Comparison of ENCODE assay signal across 8 cellular contexts in genomic region chr16:88747588-88748301, GRCh38. TPM values are rescaled to one million over a fixed set of nuclear protein-coding genes. Genes with fewer than 3 reads are reported as not detected.
DNase-seq lines count a peak whose midpoint lies in the region; ATAC-seq and TF ChIP-seq lines count a peak whose summit lies in the region.

No MANE protein-coding gene starts in this region.

- no peak overlapping the region for H3K4me3 ChIP-seq in IMR-90 (ENCODE audit: insufficient read depth, low read depth, low read length)
- no peak overlapping the region for H3K4me3 ChIP-seq in fibroblast of pulmonary artery (replicated peaks; ENCODE audit: low read depth, low read length)
- H3K4me3 ChIP-seq in uterus: no peak overlapping the region

- peaks cover 5% of the 10 kb centered on the region for H3K9me1 ChIP-seq in IMR-90 (ENCODE audit: insufficient read depth, low read length)

- H3K9ac ChIP-seq in IMR-90 (ENCODE audit: low read depth, low read length): no peak overlapping the region

- H3K23ac ChIP-seq in IMR-90 (ENCODE audit: low read depth, low read length): no peak overlapping the region

- TF ChIP-seq RAD21 in IMR-90 (IDR thresholded peaks at IDR 0.05; ENCODE audit: low read length): no peak

- intact Hi-C loops in IMR-90 (cut with micrococcal nuclease): no loop called here
- intact Hi-C loops in uterus (cut with DNase I; ENCODE audit: low total_unique reads): no loop called here
- intact Hi-C loops in head of caudate nucleus (cut with DNase I): no loop called here

- H3K4me2 ChIP-seq in IMR-90 (ENCODE audit: low read depth, low read length): no peak overlapping the region

- H3K27ac ChIP-seq in IMR-90 (ENCODE audit: insufficient read depth, low read length): no peak overlapping the region
- peak overlapping the region; percentile 67 to 74 for H3K27ac ChIP-seq in uterus

- no peak overlapping the region for H2BK15ac ChIP-seq in IMR-90 (ENCODE audit: low read depth, low read length)

- CTCF ChIA-PET in IMR-90 (lab: Yijun Ruan, JAX): interaction anchor here (1.0 kb wide), 1 partner anchor 10 kb away, joined by 3 read pairs; no protein-coding TSS in a partner anchor

- no peak overlapping the region for H3K56ac ChIP-seq in IMR-90 (ENCODE audit: extremely low read depth, insufficient read depth, low read length)

- H3K27me3 Mint-ChIP-seq in T-helper 17 cell: no peaks in the 10 kb centered on the region

- POLR2A ChIA-PET in IMR-90 (lab: Charles Lee; ENCODE audit: unreplicated experiment): no interaction called here

- H3K9me3 ChIP-seq in IMR-90 (ENCODE audit: control insufficient read depth, insufficient read depth, low read length): no peaks in the 10 kb centered on the region
- H3K9me3 ChIP-seq in T-helper 17 cell (ENCODE audit: control insufficient read depth, low read length, poor library complexity, severe bottlenecking): no peaks in the 10 kb centered on the region
- no peaks in the 10 kb centered on the region for H3K9me3 ChIP-seq in uterus

- peak; percentile 4 for DNase-seq in DMS53 treated with DMSO at 0.1 percent for 48 hours (lab: John Stamatoyannopoulos, UW; ENCODE audit: unreplicated experiment)
- DNase-seq in IMR-90: no peak
- DNase-seq in T-helper 17 cell: no peak
- DNase-seq in fibroblast of pulmonary artery (ENCODE audit: low read depth): peak; percentile 32
- no peak for DNase-seq in uterus
- DNase-seq in effector CD8-positive, alpha-beta T cell (lab: John Stamatoyannopoulos, UW): no peak
- no peak for DNase-seq in head of caudate nucleus

- dilution Hi-C loops in IMR-90 (cut with HindIII; ENCODE audit: low sequenced_read_pairs, unreplicated experiment): no loop called here

- H4K91ac ChIP-seq in IMR-90 (ENCODE audit: insufficient read depth, low read depth, low read length): no peak overlapping the region

- peak; percentile 45 for TF ChIP-seq CTCF in IMR-90 (conservative IDR thresholded peaks at IDR 0.05; ENCODE audit: low read depth, low read length)
- TF ChIP-seq CTCF in fibroblast of pulmonary artery (IDR thresholded peaks at IDR 0.05; ENCODE audit: low read length, missing control alignments): peak; percentile 29
- no peak for TF ChIP-seq CTCF in uterus (IDR thresholded peaks at IDR 0.05)

- H3K4me1 Mint-ChIP-seq in T-helper 17 cell: peaks cover 24% of the 10 kb centered on the region

- H3K27me3 ChIP-seq in IMR-90 (ENCODE audit: control insufficient read depth, insufficient read depth, low read length) (no peaks in the 10 kb centered on the region), uterus (no peaks in the 10 kb centered on the region)

- in situ Hi-C loops in IMR-90 (cut with MboI; ENCODE audit: low sequenced_read_pairs): loop anchor here (5.0 to 10.0 kb wide), 2 partner anchors 35 to 417 kb away; no protein-coding TSS in a partner anchor

- H3K27ac Mint-ChIP-seq in T-helper 17 cell: no peak overlapping the region

- H3K4me1 ChIP-seq in IMR-90 (ENCODE audit: control insufficient read depth, insufficient read depth, low read length): no peaks in the 10 kb centered on the region
- peaks cover 6 to 19% of the 10 kb centered on the region in 2 donors for H3K4me1 ChIP-seq in uterus

- no peak overlapping the region for H4K5ac ChIP-seq in IMR-90 (ENCODE audit: low read depth, low read length)

- no peak overlapping the region for H2BK120ac ChIP-seq in IMR-90 (ENCODE audit: low read depth, low read length)

- no peaks in the 10 kb centered on the region for H3K36me3 Mint-ChIP-seq in T-helper 17 cell (ENCODE audit: low read depth)

- no peak overlapping the region for H3K14ac ChIP-seq in IMR-90 (replicated peaks; ENCODE audit: low read depth, low read length)

- peaks cover 17 to 78% of the 10 kb centered on the region in 2 experiments for H3K79me1 ChIP-seq in IMR-90 (ENCODE audit: low read depth in 1 of 2, low read length in 2 of 2)

- WGBS in IMR-90 (ENCODE audit: extremely low coverage in 2 of 2, insufficient read length in 1 of 2), 2 experiments: 93% methylated on average over 14 of the region's 26 CpGs; no CpG with 5 or more reads in 1 of the 2 experiments

- no peak overlapping the region for H3K18ac ChIP-seq in IMR-90 (ENCODE audit: low read depth, low read length)

- H3K36me3 ChIP-seq in IMR-90 (ENCODE audit: control insufficient read depth, insufficient read depth, low read length): peaks cover 6% of the 10 kb centered on the region; the same call in 1 of the 2 replicates
- H3K36me3 ChIP-seq in uterus: no peaks in the 10 kb centered on the region

- no peak overlapping the region; the same call in 1 of the 2 replicates for H2AK5ac ChIP-seq in IMR-90 (ENCODE audit: low read depth, low read length)

- no peak for TF ChIP-seq POLR2A in IMR-90 (IDR thresholded peaks at IDR 0.05; ENCODE audit: low read depth, low read length)
- TF ChIP-seq POLR2A in uterus (IDR thresholded peaks at IDR 0.05): no peak

- no peak overlapping the region for H2AFZ ChIP-seq in IMR-90 (replicated peaks; ENCODE audit: low read length, poor library complexity)

- H2BK5ac ChIP-seq in IMR-90 (ENCODE audit: low read depth, low read length, poor library complexity, severe bottlenecking): no peak overlapping the region

- peaks cover 85% of the 10 kb centered on the region for H4K20me1 ChIP-seq in IMR-90 (ENCODE audit: insufficient read depth, low read length)

- BruUV-seq in IMR-90 (replicated peaks; lab: Mats Ljungman, UMichigan): no TSS peak

- H4K8ac ChIP-seq in IMR-90 (ENCODE audit: low read depth in 2 of 2, low read length in 2 of 2): no peak overlapping the region

- H2BK20ac ChIP-seq in IMR-90 (ENCODE audit: low read depth, low read length): no peak overlapping the region

- H3K4ac ChIP-seq in IMR-90 (ENCODE audit: low read depth, low read length): no peak overlapping the region

- H3K4me3 Mint-ChIP-seq in T-helper 17 cell: no peak overlapping the region

- ATAC-seq in IMR-90 (ENCODE audit: low read depth) (no peak; the same call in 1 of the 2 replicates), T-helper 17 cell (peak; percentile 62), HG02623 (IDR thresholded peaks at IDR 0.05; ENCODE audit: unreplicated experiment) (no peak)

- H2AK9ac ChIP-seq in IMR-90 (replicated peaks; ENCODE audit: low read depth, low read length, poor library complexity): peak overlapping the region; percentile 72

TF ChIP-seq in IMR-90, 13 proteins besides CTCF, POLR2A, EP300 and RAD21:
- TF ChIP-seq, protein P1, sequence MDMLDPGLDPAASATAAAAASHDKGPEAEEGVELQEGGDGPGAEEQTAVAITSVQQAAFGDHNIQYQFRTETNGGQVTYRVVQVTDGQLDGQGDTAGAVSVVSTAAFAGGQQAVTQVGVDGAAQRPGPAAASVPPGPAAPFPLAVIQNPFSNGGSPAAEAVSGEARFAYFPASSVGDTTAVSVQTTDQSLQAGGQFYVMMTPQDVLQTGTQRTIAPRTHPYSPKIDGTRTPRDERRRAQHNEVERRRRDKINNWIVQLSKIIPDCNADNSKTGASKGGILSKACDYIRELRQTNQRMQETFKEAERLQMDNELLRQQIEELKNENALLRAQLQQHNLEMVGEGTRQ (IDR thresholded peaks at IDR 0.05; ENCODE audit: low read depth, low read length): no peak
- TF ChIP-seq NFE2L2 (IDR thresholded peaks at IDR 0.05; ENCODE audit: low read depth, low read length) (no peak), MAZ (IDR thresholded peaks at IDR 0.05; ENCODE audit: borderline replicate concordance, low read depth, low read length) (no peak), MAFK (IDR thresholded peaks at IDR 0.05; ENCODE audit: low read depth, low read length) (no peak), MXI1 (IDR thresholded peaks at IDR 0.05; ENCODE audit: borderline replicate concordance, low read depth, low read length) (no peak), SMC3 (IDR thresholded peaks at IDR 0.05; ENCODE audit: low read depth, low read length) (no peak), BHLHE40 (IDR thresholded peaks at IDR 0.05; ENCODE audit: low read depth, low read length) (no peak), RCOR1 (IDR thresholded peaks at IDR 0.05; ENCODE audit: insufficient replicate concordance, low read length) (no peak)
- TF ChIP-seq, protein P2, sequence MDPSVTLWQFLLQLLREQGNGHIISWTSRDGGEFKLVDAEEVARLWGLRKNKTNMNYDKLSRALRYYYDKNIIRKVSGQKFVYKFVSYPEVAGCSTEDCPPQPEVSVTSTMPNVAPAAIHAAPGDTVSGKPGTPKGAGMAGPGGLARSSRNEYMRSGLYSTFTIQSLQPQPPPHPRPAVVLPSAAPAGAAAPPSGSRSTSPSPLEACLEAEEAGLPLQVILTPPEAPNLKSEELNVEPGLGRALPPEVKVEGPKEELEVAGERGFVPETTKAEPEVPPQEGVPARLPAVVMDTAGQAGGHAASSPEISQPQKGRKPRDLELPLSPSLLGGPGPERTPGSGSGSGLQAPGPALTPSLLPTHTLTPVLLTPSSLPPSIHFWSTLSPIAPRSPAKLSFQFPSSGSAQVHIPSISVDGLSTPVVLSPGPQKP (IDR thresholded peaks at IDR 0.05; ENCODE audit: borderline replicate concordance, low read depth, low read length): no peak
TF ChIP-seq in IMR-90: peak in this region for 0.

RNA-seq across cellular contexts. Expression of gene PIEZO1, which starts 37.3 kb away (rescaled TPM):
- total RNA-seq in IMR-90 (2012; rRNA removed) (36.2 and 48.6 TPM in 2 replicates), T-helper 17 cell (100 to 1,000 TPM; 272 to 318 TPM), uterus (100 to 1,000 TPM in 2 of 4 donors, 10 to 100 TPM in 2; 62.3 to 161 (median 123) TPM)
- 372 and 392 TPM in 2 replicates for polyA plus RNA-seq in IMR-90 (2012; rRNA removed)
- 218 and 326 TPM in 2 replicates for polyA plus RNA-seq in IMR-90 (2012; cell fraction: cytosol; rRNA removed)
- 957 and 2,926 TPM in 2 replicates for polyA plus RNA-seq in IMR-90 (2012; cell fraction: nucleus; rRNA removed; ENCODE audit: low replicate concordance)

RNA-seq across cellular contexts. Expression of gene CTU2, which starts 41.4 kb away (rescaled TPM):
- total RNA-seq in IMR-90 (2012; rRNA removed) (12.8 and 12.9 TPM in 2 replicates), T-helper 17 cell (10 to 100 TPM; 22.4 to 33.6 TPM), uterus (10 to 100 TPM in 3 of 4 donors, under 1 TPM in 1; 0.88 to 20.3 (median 14.6) TPM)
- polyA plus RNA-seq in IMR-90 (2012; rRNA removed): 18.4 and 23.4 TPM in 2 replicates
- polyA plus RNA-seq in IMR-90 (2012; cell fraction: cytosol; rRNA removed): 16.4 and 19.7 TPM in 2 replicates
- 25.5 and 154 TPM in 2 replicates for polyA plus RNA-seq in IMR-90 (2012; cell fraction: nucleus; rRNA removed; ENCODE audit: low replicate concordance)

RNA-seq across cellular contexts. Expression of gene RNF166, which starts 41.5 kb away (rescaled TPM):
- total RNA-seq in IMR-90 (2012; rRNA removed) (6.9 and 8.1 TPM in 2 replicates), T-helper 17 cell (100 to 1,000 TPM; 235 to 398 TPM), uterus (10 to 100 TPM; 14.2 to 33.2 (median 20.0) TPM)
- polyA plus RNA-seq in IMR-90 (2012; rRNA removed): 17.4 and 24.1 TPM in 2 replicates
- 13.4 and 20.8 TPM in 2 replicates for polyA plus RNA-seq in IMR-90 (2012; cell fraction: cytosol; rRNA removed)
- polyA plus RNA-seq in IMR-90 (2012; cell fraction: nucleus; rRNA removed; ENCODE audit: low replicate concordance): 31.6 and 83.7 TPM in 2 replicates

RNA-seq across cellular contexts. Expression of gene CDT1, which starts 55.8 kb away (rescaled TPM):
- total RNA-seq in IMR-90 (2012; rRNA removed) (3.2 and 4.7 TPM in 2 replicates), T-helper 17 cell (1 to 10 TPM in 1 of 2 donors, under 1 TPM in 1; 0.42 to 1.3 TPM), uterus (1 to 10 TPM in 1 of 4 donors, under 1 TPM in 1, not detected in 2; 0.34 to 6.6 TPM)
- polyA plus RNA-seq in IMR-90 (2012; rRNA removed): 11.8 and 13.2 TPM in 2 replicates
- 6.8 and 10.7 TPM in 2 replicates for polyA plus RNA-seq in IMR-90 (2012; cell fraction: cytosol; rRNA removed)
- polyA plus RNA-seq in IMR-90 (2012; cell fraction: nucleus; rRNA removed; ENCODE audit: low replicate concordance): 4.7 and 22.2 TPM in 2 replicates

Comparison
In these comparisons a context has a peak if more than half of its experiments do, and no peak if none do; other contexts are left out.
1. DNase-seq: peak in DMS53 treated with DMSO at 0.1 percent for 48 hours (single experiment) and fibroblast of pulmonary artery (single experiment); none in IMR-90 (single experiment), T-helper 17 cell (0 of 3), uterus (0 of 2), effector CD8-positive, alpha-beta T cell (single experiment) and head of caudate nucleus (0 of 42).
2. CTCF ChIP-seq: peak in IMR-90 (single experiment) and fibroblast of pulmonary artery (single experiment); none in uterus (0 of 4).
3. RNA of gene RNF166, which starts 41.5 kb away (total RNA-seq): 235 to 398 TPM in T-helper 17 cell; 14.2 to 33.2 TPM in uterus and 6.9 to 8.1 TPM in IMR-90; every median in the first group is over 4 times any median in the second.